Comparison of ENCODE assay signal across 10 cellular contexts in the genomic region with DNA sequence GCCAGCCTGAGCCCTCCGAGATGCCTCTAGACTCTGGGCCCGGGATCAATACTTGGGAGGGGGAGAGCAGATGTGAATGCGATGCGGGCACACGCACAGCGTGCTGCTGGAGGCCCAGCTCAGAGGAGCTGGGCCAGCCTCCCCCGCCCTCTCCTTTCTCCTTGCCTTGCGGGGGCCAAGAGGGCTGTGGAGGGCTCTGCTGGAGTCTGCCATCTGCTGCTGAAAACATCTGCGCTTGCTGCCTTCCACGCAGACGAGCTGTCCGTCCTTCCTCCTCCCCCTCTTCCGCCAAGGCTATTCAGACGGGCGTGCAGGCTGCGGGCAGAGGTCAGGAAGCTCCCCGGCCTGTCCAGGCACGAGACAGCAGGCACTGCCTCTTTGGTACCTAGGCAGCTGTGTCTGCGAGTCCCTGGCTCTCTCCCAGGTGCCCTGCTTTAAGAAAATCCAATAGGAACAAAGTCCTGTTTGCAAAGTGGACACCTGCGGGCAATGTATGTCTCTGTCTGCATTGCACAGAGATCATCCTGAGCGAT.
DNase-seq lines count a peak whose midpoint lies in the region; ATAC-seq and TF ChIP-seq lines count a peak whose summit lies in the region.
"Had no signal": no experiment of that assay in that cellular context is flagged by ENCODE, and none has a peak within 500 bp of the region (broad histone marks: within the 10 kb centered on the region; RNA-seq: fewer than 3 reads in every experiment).

No MANE protein-coding gene starts in this region.

- no peaks in the 10 kb centered on the region for H3K36me3 ChIP-seq in fibroblast of lung (ENCODE audit: control insufficient read depth, insufficient read depth, low read length)
- H3K36me3 ChIP-seq in gastrocnemius medialis = no peaks in the 10 kb centered on the region

- no peak overlapping the region for H3K27ac ChIP-seq in fibroblast of lung (ENCODE audit: insufficient read depth, low read length)
- peak overlapping the region in 3 of 4 donors; percentile 16 to 44 (median 37) for H3K27ac ChIP-seq in gastrocnemius medialis

- intact Hi-C loops in gastrocnemius medialis (cut with DNase I; ENCODE audit: low total_unique reads) = no loop called here

- in situ Hi-C loops in gastrocnemius medialis (cut with MboI; ENCODE audit: low sequenced_read_pairs in 4 of 4) = no loop called here

- ATAC-seq in gastrocnemius medialis (no peak), GM18909 (IDR thresholded peaks at IDR 0.05; ENCODE audit: poor library complexity, unreplicated experiment) (no peak)

- no peak overlapping the region for H3K4me2 ChIP-seq in fibroblast of lung (ENCODE audit: extremely low read depth, insufficient read depth, low read length)

- no peaks in the 10 kb centered on the region for H3K9me3 Mint-ChIP-seq in HFFc6

- no peak overlapping the region for H2AFZ ChIP-seq in fibroblast of lung (ENCODE audit: low read length)

- no peaks in the 10 kb centered on the region for H3K9me3 ChIP-seq in fibroblast of lung (ENCODE audit: control insufficient read depth, insufficient read depth, low read depth, low read length)
- H3K9me3 ChIP-seq in gastrocnemius medialis = no peaks in the 10 kb centered on the region

- no peaks in the 10 kb centered on the region for H3K27me3 ChIP-seq in fibroblast of lung (ENCODE audit: control insufficient read depth, insufficient read depth, low read length)
- no peaks in the 10 kb centered on the region for H3K27me3 ChIP-seq in gastrocnemius medialis

- H3K4me3 ChIP-seq in fibroblast of lung (replicated peaks in 1 of 4; ENCODE audit: control extremely low read depth in 1 of 4, insufficient read depth in 1 of 4, low read depth in 3 of 4, low read length in 4 of 4) (no peak overlapping the region), gastrocnemius medialis (peak overlapping the region in 1 of 4 donors; percentile 3)

- no peaks in the 10 kb centered on the region for H4K20me1 ChIP-seq in fibroblast of lung (ENCODE audit: control insufficient read depth, extremely low read depth, insufficient read depth, low read length)

- H3K4me1 Mint-ChIP-seq in HFFc6 (ENCODE audit: low read depth) = peaks cover 46% of the 10 kb centered on the region

- H3K27me3 Mint-ChIP-seq in HFFc6 (ENCODE audit: insufficient read depth) = peaks cover 31% of the 10 kb centered on the region

- no peak for TF ChIP-seq POLR2A in gastrocnemius medialis (IDR thresholded peaks at IDR 0.05)

- DNase-seq in HFFc6 (peak; percentile 9), NCI-H82 (lab: John Stamatoyannopoulos, UW) (peak; percentile 95), fibroblast of lung (ENCODE audit: low read depth in 2 of 2) (peak; percentile 36 to 47), gastrocnemius medialis (no peak), GOT3 (lab: John Stamatoyannopoulos, UW) (no peak), T-helper 2 cell (no peak)
- no peak for DNase-seq in activated naive CD4-positive, alpha-beta T cell treated with anti-CD3 and anti-CD28 coated beads, Interleukin-2, amount 50 U/mL, for 16 hours
- DNase-seq: activated effector memory CD4-positive, alpha-beta T cell treated with anti-CD3 and anti-CD28 coated beads, Interleukin-2, amount 50 U/mL, for 16 hours; NCI-H1436 treated with DMSO at 0.1 percent for 48 hours had no signal

- H3K9ac ChIP-seq in fibroblast of lung (ENCODE audit: insufficient read depth, low read length) = no peak overlapping the region

- H3K79me2 ChIP-seq in fibroblast of lung (ENCODE audit: control insufficient read depth, insufficient read depth, low read length) = no peaks in the 10 kb centered on the region

- TF ChIP-seq CTCF in HFFc6 (IDR thresholded peaks at IDR 0.05) (no peak), fibroblast of lung (conservative IDR thresholded peaks at IDR 0.05 in 1 of 2, IDR thresholded peaks at IDR 0.05 in 1 of 2; ENCODE audit: low read depth in 1 of 2, low read length in 2 of 2) (peak in 1 of 2 donors; percentile 10), gastrocnemius medialis (IDR thresholded peaks at IDR 0.05 in 4 of 5, conservative IDR thresholded peaks at IDR 0.05 in 1 of 5) (no peak)

- H3K27ac Mint-ChIP-seq in HFFc6 = no peak overlapping the region

- H3K36me3 Mint-ChIP-seq in HFFc6 (ENCODE audit: low read depth) = no peaks in the 10 kb centered on the region

- no peak overlapping the region; the same call in 1 of the 2 replicates for H3K4me3 Mint-ChIP-seq in HFFc6

- H3K4me1 ChIP-seq in fibroblast of lung (ENCODE audit: control insufficient read depth, extremely low read depth, insufficient read depth, low read length) (peaks cover 8% of the 10 kb centered on the region), gastrocnemius medialis (peaks cover 13 to 22% of the 10 kb centered on the region in 2 donors)

Comparison
In these comparisons a context has a peak if more than half of its experiments do, and no peak if none do; other contexts are left out.
1. DNase-seq: peak in HFFc6 (single experiment), NCI-H82 (single experiment) and fibroblast of lung (2 of 2); none in gastrocnemius medialis (0 of 2), activated naive CD4-positive, alpha-beta T cell treated with anti-CD3 and anti-CD28 coated beads, Interleukin-2, amount 50 U/mL, for 16 hours (single experiment), GOT3 (single experiment) and T-helper 2 cell (0 of 5).